In genomic region chr3:48465237-48465530, GRCh38 we compare ENCODE assay signal across 1 cellular context.
TF ChIP-seq lines count a peak whose summit lies in the region.

No MANE protein-coding gene starts in this region.

TF ChIP-seq in liver, 16 proteins besides CTCF, POLR2A, EP300 and RAD21 (continued from another document):
- TF ChIP-seq GABPA (IDR thresholded peaks at IDR 0.05 in 1 of 2, conservative IDR thresholded peaks at IDR 0.05 in 1 of 2), result no peak
